8 cellular contexts compared by ENCODE assay signal in genomic region chr1:93909146-93910050, GRCh38. TPM values are rescaled to one million over a fixed set of nuclear protein-coding genes. Genes with fewer than 3 reads are reported as not detected.
DNase-seq lines count a peak whose midpoint lies in the region; ATAC-seq and TF ChIP-seq lines count a peak whose summit lies in the region.

Gene GCLM (minus strand): TSS chr1:93909430. CDS start chr1:93909163, 267 bp downstream.

- H3K4me1 ChIP-seq in HUES48 (ENCODE audit: control insufficient read depth, insufficient read depth, low read length) (peaks cover 12% of the 10 kb centered on the region; the same call in 1 of the 2 replicates), OCI-LY3 (ENCODE audit: low read length) (peaks cover 9% of the 10 kb centered on the region)

- peak within 1 kb of the TSS; percentile 71; the same call in 1 of the 2 replicates for H3K9ac ChIP-seq in HUES48 (ENCODE audit: low read depth, low read length)
- peak within 1 kb of the TSS; percentile 84 for H3K9ac ChIP-seq in OCI-LY3 (ENCODE audit: low read length)

- peak within 1 kb of the TSS; percentile 88 for H2AFZ ChIP-seq in OCI-LY3 (ENCODE audit: low read depth, low read length)

- peak; percentile 94 for ATAC-seq in GM21390 (IDR thresholded peaks at IDR 0.05; ENCODE audit: unreplicated experiment)

- peak; percentile 98 for DNase-seq in DMS 273 (lab: John Stamatoyannopoulos, UW; ENCODE audit: unreplicated experiment)
- peak; percentile 90 for DNase-seq in activated T-cell treated with anti-CD3 and anti-CD28 coated beads for 4 hours
- DNase-seq in epithelial cell of proximal tubule (ENCODE audit: low read depth): no peak
- DNase-seq in mucosa of gallbladder (ENCODE audit: low spot score): peak; percentile 90
- peak; percentile 84 to 91 for DNase-seq in stimulated activated CD8-positive, alpha-beta memory T cell treated with anti-CD3 and anti-CD28 coated beads, Interleukin-4, amount 100 ng/mL, for 4 hours (ENCODE audit: low read depth in 2 of 2, low spot score in 1 of 2)

- peak within 1 kb of the TSS; percentile 79 for H3K4me2 ChIP-seq in OCI-LY3 (ENCODE audit: low read length)

- H3K27me3 ChIP-seq in HUES48 (ENCODE audit: control insufficient read depth, insufficient read depth, low read length) (no peaks in the 10 kb centered on the region), OCI-LY3 (ENCODE audit: low read depth, low read length) (no peaks in the 10 kb centered on the region)

- H3K27ac ChIP-seq in HUES48 (ENCODE audit: low read depth, low read length) (peak within 1 kb of the TSS; percentile 77), OCI-LY3 (ENCODE audit: low read length) (peak within 1 kb of the TSS; percentile 28; the same call in 1 of the 2 replicates)

- peak; percentile 60 for TF ChIP-seq CTCF in OCI-LY3 (IDR thresholded peaks at IDR 0.05; ENCODE audit: low read depth, low read length)
- peak; percentile 62 for TF ChIP-seq CTCF in epithelial cell of proximal tubule (conservative IDR thresholded peaks at IDR 0.05; ENCODE audit: low read depth, low read length)

- H3K9me3 ChIP-seq in HUES48 (ENCODE audit: control insufficient read depth, insufficient read depth, low read length) (no peaks in the 10 kb centered on the region), OCI-LY3 (ENCODE audit: insufficient read depth, low read length) (no peaks in the 10 kb centered on the region)

- H3K36me3 ChIP-seq in HUES48 (ENCODE audit: control insufficient read depth, insufficient read depth, low read length) (no peaks in the 10 kb centered on the region), OCI-LY3 (replicated peaks; ENCODE audit: low read depth, low read length) (no peaks in the 10 kb centered on the region)

- H3K4me3 ChIP-seq in HUES48 (ENCODE audit: low read depth, low read length) (peak within 1 kb of the TSS; percentile 91), OCI-LY3 (ENCODE audit: low read length) (peak within 1 kb of the TSS; percentile 84), epithelial cell of proximal tubule (ENCODE audit: low read depth, low read length) (peak within 1 kb of the TSS; percentile 85)

- H3K79me2 ChIP-seq in OCI-LY3 (ENCODE audit: low read length): peaks cover 25% of the 10 kb centered on the region

- no peaks in the 10 kb centered on the region for H4K20me1 ChIP-seq in OCI-LY3 (ENCODE audit: insufficient read depth, low read length)

RNA-seq across cellular contexts. Expression of gene GCLM, which starts in this region (rescaled TPM):
- total RNA-seq in epithelial cell of proximal tubule (20.7 and 24.7 TPM in 2 replicates), mucosa of gallbladder (41.7 TPM)
